29 cellular contexts compared by ENCODE assay signal in genomic region chr2:173953047-173953424, GRCh38. TPM values are rescaled to one million over a fixed set of nuclear protein-coding genes. Genes with fewer than 3 reads are reported as not detected.
DNase-seq lines count a peak whose midpoint lies in the region; ATAC-seq and TF ChIP-seq lines count a peak whose summit lies in the region.
"Had no signal": no experiment of that assay in that cellular context is flagged by ENCODE, and none has a peak within 500 bp of the region (broad histone marks: within the 10 kb centered on the region; RNA-seq: fewer than 3 reads in every experiment).

No MANE protein-coding gene starts in this region.

- no peaks in the 10 kb centered on the region for H3K27me3 Mint-ChIP-seq in CD14-positive monocyte (ENCODE audit: low read depth in 3 of 3)
- no peaks in the 10 kb centered on the region for H3K27me3 Mint-ChIP-seq in CD4-positive, alpha-beta memory T cell
- peaks cover 0 to 3% (median 2%) of the 10 kb centered on the region in 3 donors for H3K27me3 Mint-ChIP-seq in immature natural killer cell (ENCODE audit: low read depth in 3 of 3)
- H3K27me3 Mint-ChIP-seq: dendritic cell treated with granulocyte-macrophage colony-stimulating factor and Interleukin-4, amounts not matched to agents 40 ng/mL and 50 ng/mL, for 4 days; IgD-negative memory B cell; type B pancreatic cell had no signal

- in situ Hi-C loops in transverse colon (cut with MboI; ENCODE audit: low pct_ligation_motif_present in 1 of 4, low pct_unique_long_range_greater_than_20kb in 1 of 4, low sequenced_read_pairs in 3 of 4): no loop called here

- no peak for DNase-seq in CD14-positive monocyte (ENCODE audit: low spot score)
- no peak for DNase-seq in CD4-positive, alpha-beta memory T cell
- no peak for DNase-seq in immature natural killer cell
- DNase-seq in transverse colon: no peak
- DNase-seq in pons (ENCODE audit: low spot score): no peak
- DNase-seq: activated CD4-positive, alpha-beta T cell treated with anti-CD3 and anti-CD28 coated beads for 1 hour; activated gamma-delta T cell; Calu3; central memory CD4-positive, alpha-beta T cell; islet precursor cell; left ventricle myocardium inferior; NCI-H1694; NCI-H446; NCI-H748 treated with DMSO at 0.1 percent for 48 hours; occipital lobe; Peyer's patch; psoas muscle; SHP77 treated with DMSO at 0.1 percent for 48 hours; sigmoid colon; stimulated activated CD4-positive, alpha-beta T cell treated with anti-CD3 and anti-CD28 coated beads, Interleukin-12 subunit alpha, Interleukin-12 subunit beta, amount 100 ng/mL, for 4 hours; stimulated activated CD4-positive, alpha-beta T cell treated with anti-CD3 and anti-CD28 coated beads, Interleukin-2, amount 100 ng/mL, for 48 hours had no signal

- no peak overlapping the region for H3K4me3 ChIP-seq in CD4-positive, alpha-beta memory T cell (ENCODE audit: low read length in 2 of 2)
- H3K4me3 ChIP-seq in Loucy (ENCODE audit: low read length, poor library complexity, severe bottlenecking) (peak overlapping the region; percentile 57), transverse colon (no peak overlapping the region)
- H3K4me3 ChIP-seq: left ventricle myocardium inferior, Peyer's patch, psoas muscle, sigmoid colon had no signal

- intact Hi-C loops in CD14-positive monocyte (cut with micrococcal nuclease): no loop called here
- intact Hi-C loops in CD4-positive, alpha-beta memory T cell (cut with micrococcal nuclease): no loop called here
- intact Hi-C loops in transverse colon (cut with DNase I; ENCODE audit: low total_unique reads): no loop called here

- H3K9me2 ChIP-seq in Loucy (replicated peaks; ENCODE audit: low read depth, low read length): no peaks in the 10 kb centered on the region

- TF ChIP-seq CTCF in CD14-positive monocyte (IDR thresholded peaks at IDR 0.05): no peak
- TF ChIP-seq CTCF in Loucy (conservative IDR thresholded peaks at IDR 0.05; ENCODE audit: low read length): no peak
- TF ChIP-seq CTCF in transverse colon (IDR thresholded peaks at IDR 0.05): no peak

- peaks cover 100% of the 10 kb centered on the region for H3K79me2 ChIP-seq in Loucy (ENCODE audit: insufficient read depth, low read length)

- CTCF ChIA-PET in CD4-positive, alpha-beta memory T cell (lab: Charles Lee; ENCODE audit: partially characterized antibody): no interaction called here

- TF ChIP-seq POLR2A in transverse colon (IDR thresholded peaks at IDR 0.05): no peak

- no peak overlapping the region for H2AFZ ChIP-seq in Loucy (ENCODE audit: low read length)

- H4K20me1 ChIP-seq in Loucy (ENCODE audit: insufficient read depth, low read length, poor library complexity, severe bottlenecking): peaks cover 100% of the 10 kb centered on the region

- H3K36me3 Mint-ChIP-seq in CD14-positive monocyte (peaks cover 55 to 68% of the 10 kb centered on the region in 2 donors), immature natural killer cell (peaks cover 6 to 32% (median 19%) of the 10 kb centered on the region in 3 donors)
- H3K36me3 Mint-ChIP-seq in CD4-positive, alpha-beta memory T cell: peaks cover 43 to 68% of the 10 kb centered on the region in 2 donors

- H3K9me3 ChIP-seq in CD4-positive, alpha-beta memory T cell (ENCODE audit: control insufficient read depth in 1 of 2, low read length in 2 of 2): no peaks in the 10 kb centered on the region
- no peaks in the 10 kb centered on the region for H3K9me3 ChIP-seq in Loucy (ENCODE audit: insufficient read depth, low read depth, low read length)
- no peaks in the 10 kb centered on the region for H3K9me3 ChIP-seq in transverse colon
- H3K9me3 ChIP-seq: left ventricle myocardium inferior, Peyer's patch, psoas muscle, sigmoid colon had no signal

- no peaks in the 10 kb centered on the region for H3K27me3 ChIP-seq in CD4-positive, alpha-beta memory T cell (ENCODE audit: insufficient read depth, low read length)
- H3K27me3 ChIP-seq in Loucy (ENCODE audit: insufficient read depth, low read length, poor library complexity, severe bottlenecking) (no peaks in the 10 kb centered on the region), transverse colon (no peaks in the 10 kb centered on the region)
- H3K27me3 ChIP-seq: Peyer's patch, sigmoid colon had no signal

- TF ChIP-seq EP300 in transverse colon (IDR thresholded peaks at IDR 0.05; ENCODE audit: low read depth): no peak

- peak overlapping the region; percentile 95 for H3K4me2 ChIP-seq in Loucy (ENCODE audit: low read depth, low read length, poor library complexity, severe bottlenecking)

- H3K9me3 Mint-ChIP-seq in CD14-positive monocyte (no peaks in the 10 kb centered on the region), immature natural killer cell (no peaks in the 10 kb centered on the region)
- peaks cover 0 to 3% (median 0%) of the 10 kb centered on the region in 8 donors for H3K9me3 Mint-ChIP-seq in CD4-positive, alpha-beta memory T cell
- H3K9me3 Mint-ChIP-seq: dendritic cell treated with granulocyte-macrophage colony-stimulating factor and Interleukin-4, amounts not matched to agents 40 ng/mL and 50 ng/mL, for 4 days; IgD-negative memory B cell; T-helper 2 cell treated with Interferon-gamma antibody and Interleukin-4, amounts not matched to agents 5 μg/mL and 100 μg/mL, for 36 hours had no signal

- H3K4me3 Mint-ChIP-seq in CD14-positive monocyte (no peak overlapping the region), immature natural killer cell (peak overlapping the region in 4 of 5 donors; percentile 4 to 72 (median 36))
- H3K4me3 Mint-ChIP-seq in CD4-positive, alpha-beta memory T cell: peak overlapping the region in 6 of 8 donors; percentile 48 to 82 (median 57)
- H3K4me3 Mint-ChIP-seq: dendritic cell treated with granulocyte-macrophage colony-stimulating factor and Interleukin-4, amounts not matched to agents 40 ng/mL and 50 ng/mL, for 4 days; T-helper 2 cell treated with Interferon-gamma antibody and Interleukin-4, amounts not matched to agents 5 μg/mL and 100 μg/mL, for 36 hours; type B pancreatic cell had no signal

- peaks cover 99% of the 10 kb centered on the region for H3K4me1 ChIP-seq in CD4-positive, alpha-beta memory T cell (ENCODE audit: insufficient read depth, low read length)
- H3K4me1 ChIP-seq in Loucy (ENCODE audit: insufficient read depth, low read length, poor library complexity, severe bottlenecking) (peaks cover 81% of the 10 kb centered on the region), transverse colon (peaks cover 35 to 94% (median 56%) of the 10 kb centered on the region in 4 donors)

- peaks cover 26% of the 10 kb centered on the region for H3K36me3 ChIP-seq in CD4-positive, alpha-beta memory T cell (ENCODE audit: insufficient read depth, low read length)
- H3K36me3 ChIP-seq in Loucy (ENCODE audit: insufficient read depth, low read length) (peaks cover 53% of the 10 kb centered on the region), transverse colon (peaks cover 0 to 17% (median 7%) of the 10 kb centered on the region in 4 donors)

- 46 to 88% methylated on average over 1 to 3 of the region's 3 CpGs for WGBS in transverse colon (ENCODE audit: low coverage in 1 of 2), 2 donors

- H3K9ac ChIP-seq in Loucy (ENCODE audit: low read depth, low read length, poor library complexity, severe bottlenecking): no peak overlapping the region

- no peaks in the 10 kb centered on the region; the same call in 1 of the 2 replicates for H3F3A ChIP-seq in Loucy (ENCODE audit: low read depth)

- H3K27ac ChIP-seq in CD4-positive, alpha-beta memory T cell (ENCODE audit: low read depth, low read length): no peak overlapping the region
- H3K27ac ChIP-seq in transverse colon: no peak overlapping the region
- H3K27ac ChIP-seq: left ventricle myocardium inferior, Peyer's patch, psoas muscle, sigmoid colon had no signal

- H3K4me1 Mint-ChIP-seq in CD14-positive monocyte (peaks cover 76% of the 10 kb centered on the region), immature natural killer cell (peaks cover 87 to 98% of the 10 kb centered on the region in 2 donors)
- peaks cover 67 to 96% (median 80%) of the 10 kb centered on the region in 4 donors for H3K4me1 Mint-ChIP-seq in CD4-positive, alpha-beta memory T cell

- POLR2A ChIA-PET in CD4-positive, alpha-beta memory T cell (lab: Charles Lee; ENCODE audit: partially characterized antibody): interaction anchor here (1.1 kb wide), 1 partner anchor 13 kb away, joined by 3 read pairs; the partner anchor contains the start of gene SP3

- ATAC-seq in HG02938 (IDR thresholded peaks at IDR 0.05; ENCODE audit: unreplicated experiment) (no peak), HG03097 (IDR thresholded peaks at IDR 0.05; ENCODE audit: low FRiP score, unreplicated experiment) (no peak)
- ATAC-seq: esophagus mucosa, psoas muscle had no signal

- H3K27ac Mint-ChIP-seq in CD14-positive monocyte (peak overlapping the region in 6 of 7 donors; percentile 37 to 75 (median 54)), immature natural killer cell (peak overlapping the region in 3 of 6 donors; percentile 5 to 72 (median 52))
- H3K27ac Mint-ChIP-seq in CD4-positive, alpha-beta memory T cell: peak overlapping the region in 1 of 7 donors; percentile 43
- H3K27ac Mint-ChIP-seq: dendritic cell treated with granulocyte-macrophage colony-stimulating factor and Interleukin-4, amounts not matched to agents 40 ng/mL and 50 ng/mL, for 4 days; IgD-negative memory B cell; type B pancreatic cell had no signal

RNA-seq across cellular contexts. Expression of gene SP3, which starts 12.1 kb away (rescaled TPM):
- polyA plus RNA-seq in CD14-positive monocyte (10 to 100 TPM; 44.8 to 54.2 TPM), immature natural killer cell (10 to 100 TPM; 48.6 to 77.4 (median 53.2) TPM)
- 100 to 1,000 TPM; 117 to 130 TPM for total RNA-seq in CD4-positive, alpha-beta memory T cell
- polyA plus RNA-seq in CD4-positive, alpha-beta memory T cell: 10 to 100 TPM; 55.5 to 83.4 TPM
- 100 to 1,000 TPM in 1 of 4 donors, 10 to 100 TPM in 3; 41.9 to 101 (median 81.6) TPM for total RNA-seq in transverse colon

Comparison
In these comparisons a context has a peak if more than half of its experiments do, and no peak if none do; other contexts are left out.
1. H3K4me3 Mint-ChIP-seq: peak in CD4-positive, alpha-beta memory T cell (6 of 8) and immature natural killer cell (4 of 5); none in CD14-positive monocyte (0 of 2).